19 cellular contexts compared by ENCODE assay signal in the genomic region with DNA sequence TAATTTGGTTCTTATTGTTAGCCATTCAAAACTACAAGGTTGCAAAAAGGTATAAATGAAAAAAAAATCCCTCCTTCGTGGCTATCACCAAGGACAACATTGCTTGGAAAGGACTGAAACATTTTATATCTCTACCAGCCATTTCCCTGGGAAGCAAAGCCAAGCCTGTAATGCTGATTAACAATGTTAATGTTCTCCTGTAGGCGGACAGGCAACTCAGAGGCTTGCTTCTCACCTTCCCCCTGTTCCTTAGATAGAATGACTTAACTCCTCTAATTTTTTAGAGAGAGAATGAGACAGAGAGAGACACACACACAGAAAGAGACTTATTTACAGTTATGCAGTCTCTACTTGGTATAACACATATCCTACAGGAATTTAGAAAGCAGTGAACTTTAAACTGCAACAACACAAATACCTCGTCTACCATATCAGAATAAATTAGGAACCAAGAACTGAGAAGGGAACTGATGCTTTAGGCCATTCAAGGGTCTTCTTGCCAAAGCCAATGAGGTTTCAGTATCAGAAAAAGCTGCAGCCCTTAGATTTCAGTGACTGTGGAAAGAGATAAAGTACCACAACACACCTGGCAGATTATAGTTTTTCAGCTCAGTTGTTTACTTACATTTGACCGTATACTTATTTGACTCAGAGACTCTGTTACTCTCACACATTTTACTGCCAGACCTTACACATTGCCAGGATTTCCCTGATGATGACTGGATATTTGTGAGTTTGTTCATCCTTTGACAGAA. TPM values are rescaled to one million over a fixed set of nuclear protein-coding genes. Genes with fewer than 3 reads are reported as not detected.
A peak's percentile ranks its signal among the peaks of the same experiment; 100 is the strongest.
DNase-seq lines count a peak whose midpoint lies in the region; ATAC-seq and TF ChIP-seq lines count a peak whose summit lies in the region.
"Had no signal": no experiment of that assay in that cellular context is flagged by ENCODE, and none has a peak within 500 bp of the region (broad histone marks: within the 10 kb centered on the region; RNA-seq: fewer than 3 reads in every experiment).

No MANE protein-coding gene starts in this region.

- peak; percentile 78 for ATAC-seq in GM18511 (IDR thresholded peaks at IDR 0.05; ENCODE audit: unreplicated experiment)
- peak; percentile 71 for ATAC-seq in GM21381 (IDR thresholded peaks at IDR 0.05; ENCODE audit: unreplicated experiment)
- ATAC-seq in HG02870 (IDR thresholded peaks at IDR 0.05; ENCODE audit: unreplicated experiment), result peak; percentile 79
- peak; percentile 67 for ATAC-seq in body of pancreas
- ATAC-seq: lower lobe of right lung had no signal

- no peak for DNase-seq in body of pancreas
- no peak for DNase-seq in BE2C
- DNase-seq in activated CD4-positive, alpha-beta T cell treated with anti-CD3 and anti-CD28 coated beads, Interleukin-2, amount 50 U/mL, for 1 hour, result no peak
- no peak for DNase-seq in G401 (ENCODE audit: low spot score)
- no peak for DNase-seq in adrenal gland
- DNase-seq: activated B cell treated with CpG ODN at 0.5 μM for 24 hours; CD4-positive, alpha-beta T cell; DMS79; lower lobe of right lung; NCI-H226; SIG-M5; stimulated activated CD4-positive, alpha-beta T cell treated with anti-CD3 and anti-CD28 coated beads, Interleukin-2, amount 100 ng/mL, for 48 hours; T-helper 2 cell had no signal

- H3K4me3 ChIP-seq in body of pancreas (no peak overlapping the region), BE2C (ENCODE audit: low read depth, low read length) (no peak overlapping the region), adrenal gland (no peak overlapping the region)
- H3K4me3 ChIP-seq: cardiac muscle cell, esophagus muscularis mucosa, lower lobe of right lung had no signal

- H3K9me3 ChIP-seq in body of pancreas (no peaks in the 10 kb centered on the region), BE2C (no peaks in the 10 kb centered on the region), adrenal gland (replicated peaks in 1 of 3) (no peaks in the 10 kb centered on the region)
- H3K9me3 ChIP-seq: esophagus muscularis mucosa, lower lobe of right lung had no signal

- H3K27me3 ChIP-seq in body of pancreas (no peaks in the 10 kb centered on the region), BE2C (no peaks in the 10 kb centered on the region), adrenal gland (no peaks in the 10 kb centered on the region)
- H3K27me3 ChIP-seq: cardiac muscle cell, esophagus muscularis mucosa had no signal

- TF ChIP-seq POLR2A in body of pancreas (IDR thresholded peaks at IDR 0.05), result no peak
- TF ChIP-seq POLR2A in adrenal gland (IDR thresholded peaks at IDR 0.05), result no peak

- H3K27ac ChIP-seq in body of pancreas (peak overlapping the region in 1 of 4 donors; percentile 1), adrenal gland (no peak overlapping the region)
- H3K27ac ChIP-seq: cardiac muscle cell, esophagus muscularis mucosa, lower lobe of right lung, parathyroid adenoma had no signal

- TF ChIP-seq CTCF in body of pancreas (IDR thresholded peaks at IDR 0.05), result peak in 4 of 7 experiments; percentile 9 to 35 (median 26)
- TF ChIP-seq CTCF in BE2C (IDR thresholded peaks at IDR 0.05; ENCODE audit: low read depth, low read length), result no peak
- TF ChIP-seq CTCF in adrenal gland (IDR thresholded peaks at IDR 0.05), result no peak

- intact Hi-C loops in body of pancreas (cut with DNase I) (no loop called here), adrenal gland (cut with DNase I) (no loop called here)

- 33 to 38% methylated on average over 4 of the region's 4 CpGs for WGBS in body of pancreas, 2 donors
- 72 to 76% (median 73%) methylated on average over 4 of the region's 4 CpGs for WGBS in adrenal gland, 4 donors

- in situ Hi-C loops in G401 (cut with HindIII; ENCODE audit: low sequenced_read_pairs), result no loop called here

- H3K36me3 ChIP-seq in body of pancreas (replicated peaks in 1 of 2; ENCODE audit: insufficient read depth in 1 of 2, low read depth in 2 of 2) (no peaks in the 10 kb centered on the region), BE2C (no peaks in the 10 kb centered on the region), adrenal gland (replicated peaks in 1 of 2) (no peaks in the 10 kb centered on the region)
- H3K36me3 ChIP-seq: cardiac muscle cell, esophagus muscularis mucosa, lower lobe of right lung had no signal

- peaks cover 7% of the 10 kb centered on the region for H3K4me1 ChIP-seq in body of pancreas
- no peaks in the 10 kb centered on the region for H3K4me1 ChIP-seq in BE2C
- no peaks in the 10 kb centered on the region for H3K4me1 ChIP-seq in adrenal gland (replicated peaks in 1 of 2)
- H3K4me1 ChIP-seq: lower lobe of right lung, parathyroid adenoma had no signal

RNA-seq across cellular contexts. Expression of gene MAN2A1, which starts 20.9 kb away (rescaled TPM):
- total RNA-seq in body of pancreas (10 to 100 TPM; 43.8 to 61.7 TPM), adrenal gland (100 to 1,000 TPM in 2 of 8 donors, 10 to 100 TPM in 6; 56.4 to 122 (median 88.6) TPM)
- 3.6 TPM for polyA plus RNA-seq in BE2C (2012; ENCODE audit: insufficient read depth, insufficient read length, low read depth)
- 21.5 and 22.0 TPM in 2 replicates for total RNA-seq in G401 (2014; rRNA removed; shearing (Covaris generic))
- polyA plus RNA-seq in adrenal gland, result 10 to 100 TPM; 11.7 to 51.0 (median 14.2) TPM

Comparison
In these comparisons a context has a peak if more than half of its experiments do, and no peak if none do; other contexts are left out.
1. CTCF ChIP-seq: peak in body of pancreas (4 of 7); none in BE2C (single experiment) and adrenal gland (0 of 6).
2. Peak in every context shown above with its lines, with median percentiles within 50 percentile points of each other: ATAC-seq.